8 cellular contexts compared by ENCODE assay signal in genomic region chr18:76801567-76802505, GRCh38. TPM values are rescaled to one million over a fixed set of nuclear protein-coding genes. Genes with fewer than 3 reads are reported as not detected.
DNase-seq lines count a peak whose midpoint lies in the region; ATAC-seq, FAIRE-seq and TF ChIP-seq lines count a peak whose summit lies in the region.

No MANE protein-coding gene starts in this region.

- no peak for TF ChIP-seq POLR2A in uterus (IDR thresholded peaks at IDR 0.05)

- no peaks in the 10 kb centered on the region for H3K36me3 Mint-ChIP-seq in activated T-helper 17 cell treated with anti-CD3 and anti-CD28 coated beads, Interleukin-2, amount 50 U/mL, for 72 hours (ENCODE audit: low read depth)

- H2AFZ ChIP-seq in OCI-LY3 (ENCODE audit: low read depth, low read length) (0 out of 2 replicates have a peak overlapping the region, but pooled peaks have one; percentile 9), neural cell (ENCODE audit: low read depth, low read length) (no peak overlapping the region)

- TF ChIP-seq EP300 in neural cell (conservative IDR thresholded peaks at IDR 0.05; ENCODE audit: poor library complexity, severe bottlenecking), result no peak

- H3K4me1 ChIP-seq in OCI-LY3 (ENCODE audit: low read length), result peaks cover 7% of the 10 kb centered on the region; the same call in 1 of the 2 replicates
- H3K4me1 ChIP-seq in uterus, result no peaks in the 10 kb centered on the region

- peak overlapping the region; percentile 57 for H3K4me3 ChIP-seq in OCI-LY3 (ENCODE audit: low read length)
- peak overlapping the region; percentile 55 for H3K4me3 ChIP-seq in fibroblast of the aortic adventitia (ENCODE audit: low read depth, low read length)
- no peak overlapping the region for H3K4me3 ChIP-seq in neural cell (ENCODE audit: low read length)
- H3K4me3 ChIP-seq in uterus, result peak overlapping the region; percentile 17 to 26

- peak; percentile 19 for TF ChIP-seq RAD21 in neural cell (conservative IDR thresholded peaks at IDR 0.05)

- peaks cover 7% of the 10 kb centered on the region for H3K4me1 Mint-ChIP-seq in activated T-helper 17 cell treated with anti-CD3 and anti-CD28 coated beads, Interleukin-2, amount 50 U/mL, for 72 hours

- H3K9me3 Mint-ChIP-seq in activated T-helper 17 cell treated with anti-CD3 and anti-CD28 coated beads, Interleukin-2, amount 50 U/mL, for 72 hours, result no peaks in the 10 kb centered on the region

- TF ChIP-seq CTCF in D721Med (IDR thresholded peaks at IDR 0.05; ENCODE audit: insufficient read depth, missing control alignments), result peak; percentile 62
- peak; percentile 82 for TF ChIP-seq CTCF in OCI-LY3 (IDR thresholded peaks at IDR 0.05; ENCODE audit: low read depth, low read length)
- peak; percentile 74 for TF ChIP-seq CTCF in fibroblast of the aortic adventitia (IDR thresholded peaks at IDR 0.05; ENCODE audit: insufficient read depth, low read length)
- TF ChIP-seq CTCF in neural cell (IDR thresholded peaks at IDR 0.05; ENCODE audit: poor library complexity, severe bottlenecking), result peak; percentile 54
- TF ChIP-seq CTCF in uterus (IDR thresholded peaks at IDR 0.05), result peak; percentile 81 to 97 (median 86)

- intact Hi-C loops in uterus (cut with DNase I; ENCODE audit: low total_unique reads), result loop anchor here (10.0 kb wide), 1 partner anchor 183 kb away; no protein-coding TSS in a partner anchor

- H3K9me2 ChIP-seq in neural cell (ENCODE audit: insufficient read depth, low read length), result no peaks in the 10 kb centered on the region

- DNase-seq in D721Med (ENCODE audit: insufficient read length, low spot score) (peak; percentile 98), fibroblast of the aortic adventitia (ENCODE audit: low read depth) (peak; percentile 32), uterus (peak; percentile 48 to 67)

- peak overlapping the region; percentile 53 for H3K4me3 Mint-ChIP-seq in activated T-helper 17 cell treated with anti-CD3 and anti-CD28 coated beads, Interleukin-2, amount 50 U/mL, for 72 hours

- FAIRE-seq in D721Med (lab: Jason Lieb, UNC), result no peak

- H3F3A ChIP-seq in neural cell (ENCODE audit: insufficient read depth, low read length, poor library complexity, severe bottlenecking), result no peaks in the 10 kb centered on the region

- H3K27me3 ChIP-seq in OCI-LY3 (ENCODE audit: low read depth, low read length) (no peaks in the 10 kb centered on the region), neural cell (ENCODE audit: insufficient read depth, low read depth, low read length) (no peaks in the 10 kb centered on the region), uterus (no peaks in the 10 kb centered on the region)

- H3K4me2 ChIP-seq in OCI-LY3 (ENCODE audit: low read length), result peak overlapping the region; percentile 54
- no peak overlapping the region for H3K4me2 ChIP-seq in neural cell (ENCODE audit: low read length)

- ATAC-seq in GM19452 (IDR thresholded peaks at IDR 0.05; ENCODE audit: unreplicated experiment) (peak; percentile 94), HG03442 (IDR thresholded peaks at IDR 0.05; ENCODE audit: unreplicated experiment) (peak; percentile 98)
- peak; percentile 88 for ATAC-seq in activated T-helper 17 cell treated with anti-CD3 and anti-CD28 coated beads, Interleukin-2, amount 50 U/mL, for 72 hours (replicated peaks)

- H3K9me3 ChIP-seq in OCI-LY3 (ENCODE audit: insufficient read depth, low read length) (peaks cover 4% of the 10 kb centered on the region; the same call in 1 of the 2 replicates), neural cell (ENCODE audit: low read length) (no peaks in the 10 kb centered on the region), uterus (no peaks in the 10 kb centered on the region)

- H3K27ac Mint-ChIP-seq in activated T-helper 17 cell treated with anti-CD3 and anti-CD28 coated beads, Interleukin-2, amount 50 U/mL, for 72 hours, result no peak overlapping the region

- no peak overlapping the region for H3K27ac ChIP-seq in OCI-LY3 (ENCODE audit: low read length)
- no peak overlapping the region for H3K27ac ChIP-seq in neural cell (ENCODE audit: low read length)
- H3K27ac ChIP-seq in uterus, result no peak overlapping the region

- peaks cover 7% of the 10 kb centered on the region for H3K27me3 Mint-ChIP-seq in activated T-helper 17 cell treated with anti-CD3 and anti-CD28 coated beads, Interleukin-2, amount 50 U/mL, for 72 hours

- H4K20me1 ChIP-seq in OCI-LY3 (ENCODE audit: insufficient read depth, low read length) (no peaks in the 10 kb centered on the region), neural cell (ENCODE audit: insufficient read depth) (no peaks in the 10 kb centered on the region)

- H3K79me2 ChIP-seq in OCI-LY3 (ENCODE audit: low read length) (no peaks in the 10 kb centered on the region), neural cell (replicated peaks; ENCODE audit: insufficient read depth, low read length) (no peaks in the 10 kb centered on the region)

- H3K9ac ChIP-seq in OCI-LY3 (ENCODE audit: low read length), result no peak overlapping the region
- no peak overlapping the region for H3K9ac ChIP-seq in neural cell (ENCODE audit: low read length)

- no peaks in the 10 kb centered on the region for H3K36me3 ChIP-seq in OCI-LY3 (replicated peaks; ENCODE audit: low read depth, low read length)
- H3K36me3 ChIP-seq in neural cell (ENCODE audit: insufficient read depth, low read length), result no peaks in the 10 kb centered on the region
- H3K36me3 ChIP-seq in uterus, result no peaks in the 10 kb centered on the region

TF ChIP-seq in neural cell, 6 proteins besides CTCF, POLR2A, EP300 and RAD21:
- TF ChIP-seq POLR2AphosphoS5 (IDR thresholded peaks at IDR 0.05) (no peak), EZH2 (IDR thresholded peaks at IDR 0.05; ENCODE audit: borderline replicate concordance, insufficient read depth, low read length, poor library complexity, severe bottlenecking) (no peak), TAF1 (IDR thresholded peaks at IDR 0.05; ENCODE audit: low read depth) (no peak), SMC3 (conservative IDR thresholded peaks at IDR 0.05; ENCODE audit: poor library complexity) (peak; percentile 30), MXI1 (conservative IDR thresholded peaks at IDR 0.05; ENCODE audit: poor library complexity, severe bottlenecking) (no peak), REST (IDR thresholded peaks at IDR 0.05; ENCODE audit: borderline replicate concordance) (no peak)

RNA-seq across cellular contexts. Expression of gene ZNF236, which starts 20.5 kb away (rescaled TPM):
- total RNA-seq in activated T-helper 17 cell treated with anti-CD3 and anti-CD28 coated beads, Interleukin-2, amount 50 U/mL, for 72 hours, result 10 to 100 TPM; 19.3 to 20.1 TPM
- total RNA-seq in fibroblast of the aortic adventitia (ENCODE audit: low replicate concordance) (13.6 and 21.2 TPM in 2 replicates), uterus (10 to 100 TPM; 16.7 to 40.7 (median 22.9) TPM)
- 6.5 and 7.7 TPM in 2 replicates for polyA plus RNA-seq in neural cell
- polyA minus RNA-seq in neural cell, result 35.3 and 44.0 TPM in 2 replicates

Comparison
In these comparisons a context has a peak if more than half of its experiments do, and no peak if none do; other contexts are left out.
1. DNase-seq: peak in every context shown above with its lines; median percentile 98 in D721Med; 58 in uterus; 32 in fibroblast of the aortic adventitia.